In the genomic region with DNA sequence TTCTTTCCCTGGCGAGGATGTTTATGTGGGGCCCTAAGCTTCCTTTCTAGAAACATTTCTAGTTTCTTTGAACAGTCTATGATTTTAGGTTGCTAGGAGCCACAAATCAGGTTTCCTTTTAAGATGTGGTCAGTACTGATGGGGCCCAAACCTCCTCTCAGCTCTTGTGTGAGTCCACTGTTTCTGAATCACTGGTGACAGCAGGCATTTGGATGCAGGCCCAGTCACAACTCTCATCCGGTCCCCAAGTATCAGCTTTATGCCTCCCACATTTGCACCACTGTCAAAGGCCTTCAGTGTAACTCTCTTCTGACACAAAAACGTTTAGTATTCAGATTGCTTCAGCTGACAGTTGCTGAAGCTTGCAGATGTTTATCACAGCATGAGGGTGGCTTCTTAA, we compare ENCODE assay signal across 22 cellular contexts. TPM values are rescaled to one million over a fixed set of nuclear protein-coding genes. Genes with fewer than 3 reads are reported as not detected.
DNase-seq lines count a peak whose midpoint lies in the region; ATAC-seq, FAIRE-seq and TF ChIP-seq lines count a peak whose summit lies in the region.
"Had no signal": no experiment of that assay in that cellular context is flagged by ENCODE, and none has a peak within 500 bp of the region (broad histone marks: within the 10 kb centered on the region; RNA-seq: fewer than 3 reads in every experiment).

No MANE protein-coding gene starts in this region.

- no peaks in the 10 kb centered on the region for H3K27me3 ChIP-seq in bronchial epithelial cell (ENCODE audit: control insufficient read depth, insufficient read depth, low read length)
- H3K27me3 ChIP-seq in subcutaneous abdominal adipose tissue (ENCODE audit: control insufficient read depth in 5 of 5, insufficient read depth in 4 of 5, low read length in 5 of 5): peaks cover 0 to 13% (median 11%) of the 10 kb centered on the region in 5 donors

- H3K36me3 ChIP-seq in bronchial epithelial cell (ENCODE audit: control insufficient read depth, insufficient read depth, low read length) (no peaks in the 10 kb centered on the region), subcutaneous abdominal adipose tissue (ENCODE audit: control insufficient read depth in 5 of 5, insufficient read depth in 5 of 5, low read length in 5 of 5) (peaks cover 0 to 11% (median 7%) of the 10 kb centered on the region in 5 donors)
- H3K36me3 ChIP-seq: spleen had no signal

- H3K9ac ChIP-seq in subcutaneous abdominal adipose tissue (ENCODE audit: low read length in 5 of 5): no peak overlapping the region
- H3K9ac ChIP-seq: KMS-11 had no signal

- DNase-seq in H4 (ENCODE audit: low spot score) (peak; percentile 7), bronchial epithelial cell (ENCODE audit: low read depth) (peak; percentile 26), medulla oblongata (ENCODE audit: extremely low spot score) (peak; percentile 94), SIG-M5 treated with dmso at 0.1 percent for 504 hours (lab: John Stamatoyannopoulos, UW; ENCODE audit: unreplicated experiment) (no peak)
- DNase-seq in activated T-cell treated with anti-CD3 and anti-CD28 coated beads, Interleukin-2, amount 50 U/mL, for 48 hours: no peak
- DNase-seq in stimulated activated naive CD4-positive, alpha-beta T cell treated with Interleukin-2 at 50 U/mL for 16 hours (lab: John Stamatoyannopoulos, UW): no peak
- DNase-seq: CD4-positive, CD25-positive, alpha-beta regulatory T cell; cortex of kidney; glutamatergic neuron; mammary epithelial cell; NCI-H1694 treated with DMSO at 0.1 percent for 48 hours; NCI-H2171 treated with DMSO at 0.1 percent for 48 hours; NCI-H524; retina; RPMI8226; spleen; stimulated activated CD4-positive, alpha-beta T cell treated with anti-CD3 and anti-CD28 coated beads, Interleukin-2, amount 100 ng/mL, for 48 hours; stimulated activated naive B cell treated with anti-CD40 and anti-IgM and Interleukin-4, amounts not matched to agents 10 μg/mL and 1 μg/mL and 100 μg/mL, for 72 hours had no signal

- peaks cover under 1 to 17% (median 8%) of the 10 kb centered on the region in 5 donors for H3K4me1 ChIP-seq in subcutaneous abdominal adipose tissue (ENCODE audit: control insufficient read depth in 5 of 5, insufficient read depth in 5 of 5, low read length in 5 of 5)

- ATAC-seq in GM18868 (IDR thresholded peaks at IDR 0.05; ENCODE audit: unreplicated experiment): no peak
- ATAC-seq: stimulated activated naive B cell treated with anti-CD40 and anti-IgM and Interleukin-4, amounts not matched to agents 10 μg/mL and 1 μg/mL and 100 μg/mL, for 72 hours had no signal

- no peak overlapping the region for H3K4me3 ChIP-seq in bronchial epithelial cell (ENCODE audit: low read depth, low read length)
- no peak overlapping the region for H3K4me3 ChIP-seq in subcutaneous abdominal adipose tissue (ENCODE audit: low read depth in 1 of 5, low read length in 5 of 5)
- H3K4me3 ChIP-seq: spleen had no signal

- FAIRE-seq in bronchial epithelial cell (lab: Jason Lieb, UNC): peak; percentile 7

- no peak for TF ChIP-seq CTCF in bronchial epithelial cell (IDR thresholded peaks at IDR 0.05; ENCODE audit: insufficient read depth, low read length, severe bottlenecking)

- H3K9me3 ChIP-seq in subcutaneous abdominal adipose tissue (ENCODE audit: control insufficient read depth in 5 of 5, low read length in 5 of 5): no peaks in the 10 kb centered on the region
- H3K9me3 ChIP-seq: spleen had no signal

- peak overlapping the region; percentile 65 for H3K27ac ChIP-seq in subcutaneous abdominal adipose tissue (ENCODE audit: low read depth, low read length)
- H3K27ac ChIP-seq: KMS-11, spleen had no signal

RNA-seq across cellular contexts. Expression of gene DMRT2, which starts 7.8 kb away (rescaled TPM):
- total RNA-seq in H4 (2014; rRNA removed; shearing (Covaris generic)): 0.08 and 0.77 TPM in 2 replicates
- total RNA-seq in bronchial epithelial cell: 0.38 and 0.53 TPM in 2 replicates
- total RNA-seq: CD4-positive, CD25-positive, alpha-beta regulatory T cell; mammary epithelial cell; myocyte; spleen had no signal

Comparison
In these comparisons a context has a peak if more than half of its experiments do, and no peak if none do; other contexts are left out.
1. DNase-seq: peak in H4 (single experiment), bronchial epithelial cell (single experiment) and medulla oblongata (single experiment); none in activated T-cell treated with anti-CD3 and anti-CD28 coated beads, Interleukin-2, amount 50 U/mL, for 48 hours (0 of 2), stimulated activated naive CD4-positive, alpha-beta T cell treated with Interleukin-2 at 50 U/mL for 16 hours (single experiment) and SIG-M5 treated with dmso at 0.1 percent for 504 hours (single experiment).